18 cellular contexts compared by ENCODE assay signal in the genomic region with DNA sequence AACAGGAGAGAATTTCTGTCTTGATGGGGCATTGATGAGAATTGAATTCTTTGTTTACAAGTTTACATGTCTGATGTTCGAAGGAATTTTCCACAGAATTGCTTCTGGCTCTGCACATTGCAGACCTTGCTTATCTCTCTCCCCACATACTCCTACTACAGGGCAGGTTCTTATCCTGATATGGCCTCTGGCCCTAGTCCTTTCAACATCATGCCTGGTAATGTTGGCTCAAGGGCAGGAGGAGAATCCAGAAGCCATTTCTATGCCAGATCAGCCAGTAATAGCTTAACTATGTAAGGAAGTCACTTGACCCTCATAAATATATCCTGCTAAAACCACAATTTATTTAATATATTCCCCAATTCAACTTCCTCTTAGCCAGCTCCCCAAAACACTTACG. TPM values are rescaled to one million over a fixed set of nuclear protein-coding genes. Genes with fewer than 3 reads are reported as not detected.
DNase-seq lines count a peak whose midpoint lies in the region; ATAC-seq and TF ChIP-seq lines count a peak whose summit lies in the region.
"Had no signal": no experiment of that assay in that cellular context is flagged by ENCODE, and none has a peak within 500 bp of the region (broad histone marks: within the 10 kb centered on the region; RNA-seq: fewer than 3 reads in every experiment).

No MANE protein-coding gene starts in this region.

- no peaks in the 10 kb centered on the region for H3K36me3 ChIP-seq in PC-3 (ENCODE audit: low read depth, low read length)
- H3K36me3 ChIP-seq in trophoblast cell (ENCODE audit: control insufficient read depth in 1 of 2, insufficient read depth in 2 of 2, low read length in 2 of 2), result no peaks in the 10 kb centered on the region
- H3K36me3 ChIP-seq: brain microvascular endothelial cell, pancreas, vagina had no signal

- no peak for TF ChIP-seq CTCF in PC-3 (conservative IDR thresholded peaks at IDR 0.05; ENCODE audit: low read depth, low read length)

- H3K27ac ChIP-seq in PC-3 (ENCODE audit: low read length) (no peak overlapping the region), trophoblast cell (ENCODE audit: low read depth, low read length) (peak overlapping the region; percentile 20)
- H3K27ac ChIP-seq: brain microvascular endothelial cell, pancreas, vagina had no signal

- POLR2A ChIA-PET in PC-3 (lab: Charles Lee; ENCODE audit: unreplicated experiment), result no interaction called here

- H3K79me2 ChIP-seq in PC-3 (ENCODE audit: low read length), result no peaks in the 10 kb centered on the region
- no peaks in the 10 kb centered on the region for H3K79me2 ChIP-seq in trophoblast cell (ENCODE audit: control insufficient read depth, insufficient read depth, low read length, poor library complexity)

- H3F3A ChIP-seq in PC-3 (ENCODE audit: low read length, unreplicated experiment), result no peaks in the 10 kb centered on the region

- TF ChIP-seq POLR2A in erythroblast (IDR thresholded peaks at IDR 0.05; ENCODE audit: low read length), result no peak

- H4K20me1 ChIP-seq in PC-3 (ENCODE audit: low read length), result no peaks in the 10 kb centered on the region

- ATAC-seq in PC-3 (peak; percentile 61), GM19023 (IDR thresholded peaks at IDR 0.05; ENCODE audit: unreplicated experiment) (no peak)
- ATAC-seq: pancreas had no signal

- no peaks in the 10 kb centered on the region for H3K27me3 ChIP-seq in PC-3 (ENCODE audit: low read length)
- no peaks in the 10 kb centered on the region for H3K27me3 ChIP-seq in trophoblast cell (ENCODE audit: insufficient read depth, low read length)
- H3K27me3 ChIP-seq: brain microvascular endothelial cell, pancreas, vagina had no signal

- H3K9ac ChIP-seq in PC-3 (ENCODE audit: low read length), result no peak overlapping the region
- H3K9ac ChIP-seq in trophoblast cell (ENCODE audit: low read length), result no peak overlapping the region

- H3K4me3 ChIP-seq in PC-3 (ENCODE audit: low read length) (no peak overlapping the region), trophoblast cell (ENCODE audit: low read depth, low read length) (no peak overlapping the region)
- H3K4me3 ChIP-seq: pancreas, vagina had no signal

- no peak overlapping the region for H2AK5ac ChIP-seq in trophoblast cell (ENCODE audit: low read length)

- intact Hi-C loops in PC-3 (cut with micrococcal nuclease) (no loop called here), posterior vena cava (cut with DNase I) (no loop called here)

- no peak overlapping the region for H3K18ac ChIP-seq in trophoblast cell (ENCODE audit: low read length)

- no peaks in the 10 kb centered on the region for H3K9me2 ChIP-seq in PC-3 (replicated peaks; ENCODE audit: low read length)

- H3K9me3 ChIP-seq in PC-3 (ENCODE audit: low read length) (no peaks in the 10 kb centered on the region), trophoblast cell (ENCODE audit: insufficient read depth, low read depth, low read length) (no peaks in the 10 kb centered on the region)
- H3K9me3 ChIP-seq: pancreas, vagina had no signal

- BruUV-seq in PC-3 (replicated peaks; lab: Mats Ljungman, UMichigan), result no TSS peak

- no peak overlapping the region for H2BK12ac ChIP-seq in trophoblast cell (ENCODE audit: low read length)

- CTCF ChIA-PET in PC-3 (lab: Charles Lee), result no interaction called here

- H3K4me2 ChIP-seq in PC-3 (ENCODE audit: low read length) (no peak overlapping the region), trophoblast cell (ENCODE audit: low read length) (no peak overlapping the region)

- H4K91ac ChIP-seq in trophoblast cell (ENCODE audit: low read depth, low read length), result no peak overlapping the region

- H3K23ac ChIP-seq in trophoblast cell (ENCODE audit: low read length), result no peak overlapping the region

- no peak overlapping the region for H4K12ac ChIP-seq in trophoblast cell (ENCODE audit: low read depth, low read length)

- no peak overlapping the region for H3K4ac ChIP-seq in trophoblast cell (ENCODE audit: low read depth, low read length)

- H3K79me1 ChIP-seq in trophoblast cell (ENCODE audit: low read length), result peaks cover 9% of the 10 kb centered on the region

- no peak overlapping the region for H3K14ac ChIP-seq in trophoblast cell (ENCODE audit: low read length)

- no peak overlapping the region for H2AFZ ChIP-seq in PC-3 (ENCODE audit: low read length)
- H2AFZ ChIP-seq in trophoblast cell (ENCODE audit: insufficient read depth, low read length, poor library complexity), result no peak overlapping the region

- H3K4me1 ChIP-seq in PC-3 (ENCODE audit: insufficient read depth, low read length) (peaks cover 8% of the 10 kb centered on the region), trophoblast cell (ENCODE audit: control insufficient read depth in 1 of 2, insufficient read depth in 2 of 2, low read length in 2 of 2) (peaks cover 4 to 7% of the 10 kb centered on the region in 2 experiments)
- H3K4me1 ChIP-seq: pancreas, vagina had no signal

- 100% methylated on average over 1 of the region's 2 CpGs for WGBS in trophoblast cell (ENCODE audit: extremely low coverage, insufficient coverage, insufficient read length)

- H2BK5ac ChIP-seq in trophoblast cell (ENCODE audit: low read depth, low read length, poor library complexity), result no peak overlapping the region

- H2BK120ac ChIP-seq in trophoblast cell (ENCODE audit: insufficient read depth, low read length, poor library complexity), result no peak overlapping the region

- H4K8ac ChIP-seq in trophoblast cell (ENCODE audit: low read depth, low read length), result no peak overlapping the region

- DNase-seq in HCEC 1CT (peak; percentile 64), PC-3 (peak; percentile 45), erythroblast (lab: John Stamatoyannopoulos, UW) (peak; percentile 92 to 97), trophoblast cell (peak; percentile 64 to 80), cerebellar cortex (ENCODE audit: low spot score) (no peak), posterior vena cava (ENCODE audit: low spot score) (no peak)
- DNase-seq: activated CD4-positive, CD25-positive, alpha-beta regulatory T cell treated with anti-CD3 and anti-CD28 coated beads, Interleukin-2, amount 50 U/mL, for 72 hours; activated naive CD4-positive, alpha-beta T cell treated with Interleukin-2 at 50 U/mL for 16 hours; brain microvascular endothelial cell; DND-41; effector memory CD4-positive, alpha-beta T cell; kidney glomerular epithelial cell; NCI-H2029 treated with DMSO at 0.1 percent for 48 hours; NCI-H748 treated with DMSO at 0.1 percent for 48 hours; pancreas; stimulated activated CD4-positive, alpha-beta T cell treated with anti-CD3 and anti-CD28 coated beads, Interleukin-12 subunit alpha, Interleukin-12 subunit beta, amount 100 ng/mL, for 4 hours had no signal

RNA-seq across cellular contexts. Expression of gene TSPAN5, which starts 24.3 kb away (rescaled TPM):
- total RNA-seq in PC-3 (2014; rRNA removed), result 41.8 and 50.3 TPM in 2 replicates
- 9.9 and 10.3 TPM in 2 replicates for polyA plus RNA-seq in trophoblast cell (2013)
- 1 to 10 TPM; 3.5 to 5.3 TPM for total RNA-seq in posterior vena cava

Comparison
In these comparisons a context has a peak if more than half of its experiments do, and no peak if none do; other contexts are left out.
1. DNase-seq: peak in HCEC 1CT (single experiment), PC-3 (single experiment), erythroblast (2 of 2) and trophoblast cell (2 of 2); none in cerebellar cortex (single experiment) and posterior vena cava (single experiment).